In the genomic region with DNA sequence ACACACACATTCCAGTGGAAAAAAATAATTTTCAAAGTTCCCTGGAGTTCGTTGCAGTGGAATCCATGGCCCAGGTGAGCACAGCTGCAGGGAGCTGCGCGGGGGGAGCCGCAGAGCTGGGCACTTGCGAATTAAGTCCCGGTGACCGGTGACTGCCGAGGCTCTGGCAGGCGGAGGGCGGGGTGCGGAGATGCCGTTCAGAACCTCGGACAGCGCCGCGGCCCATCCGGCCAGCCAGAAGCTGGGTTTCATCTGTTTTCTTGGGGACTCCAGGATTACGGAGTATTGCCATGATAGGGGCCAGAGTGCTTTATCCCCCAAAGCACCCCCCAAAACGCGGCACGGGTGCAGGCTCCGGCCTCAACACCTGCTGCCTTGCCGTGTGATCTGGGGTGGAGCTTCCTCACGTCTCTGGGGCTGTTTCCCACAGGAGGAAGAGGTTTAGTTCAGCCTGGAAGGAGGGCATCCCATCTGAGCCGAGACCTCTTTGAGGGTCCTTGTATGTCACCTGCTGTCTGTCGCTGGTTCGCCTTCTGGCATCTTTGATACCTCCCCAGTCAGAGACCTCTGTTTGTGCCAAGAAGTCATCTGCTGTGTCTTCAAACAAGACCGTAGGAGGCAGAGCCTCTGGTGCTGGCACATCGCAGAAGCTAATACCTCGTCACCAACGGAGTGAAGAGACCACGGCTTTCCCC, we compare ENCODE assay signal across 11 cellular contexts.
A peak's percentile ranks its signal among the peaks of the same experiment; 100 is the strongest.
DNase-seq lines count a peak whose midpoint lies in the region; ATAC-seq and TF ChIP-seq lines count a peak whose summit lies in the region.
"Had no signal": no experiment of that assay in that cellular context is flagged by ENCODE, and none has a peak within 500 bp of the region (broad histone marks: within the 10 kb centered on the region; RNA-seq: fewer than 3 reads in every experiment).

No MANE protein-coding gene starts in this region.

- H3F3A ChIP-seq in SK-N-SH (replicated peaks; ENCODE audit: insufficient read depth) = no peaks in the 10 kb centered on the region

- H3K27me3 Mint-ChIP-seq in MCF 10A (ENCODE audit: insufficient read depth, unreplicated experiment) = peaks cover 75% of the 10 kb centered on the region

- POLR2A ChIA-PET in MCF 10A (lab: Yijun Ruan, JAX) (no interaction called here), SK-N-SH (lab: Yijun Ruan, JAX) (no interaction called here)

- H3K36me3 ChIP-seq in breast epithelium (no peaks in the 10 kb centered on the region), SK-N-SH (replicated peaks in 1 of 2; ENCODE audit: control insufficient read depth in 1 of 2, insufficient read depth in 2 of 2, low read length in 1 of 2) (no peaks in the 10 kb centered on the region), heart left ventricle (no peaks in the 10 kb centered on the region)

- H3K27ac ChIP-seq in breast epithelium = no peak overlapping the region
- no peak overlapping the region for H3K27ac ChIP-seq in SK-N-SH (ENCODE audit: low read depth in 2 of 2, low read length in 1 of 2)
- no peak overlapping the region for H3K27ac ChIP-seq in heart left ventricle
- H3K27ac ChIP-seq: parathyroid adenoma had no signal

- DNase-seq in MCF 10A (ENCODE audit: unreplicated experiment) (peak; percentile 14), breast epithelium (ENCODE audit: low spot score in 2 of 2) (no peak), SK-N-SH (no peak), heart left ventricle (peak in 3 of 5 donors; percentile 24 to 45 (median 28)), ureter (ENCODE audit: low spot score) (no peak), KG1 (lab: John Stamatoyannopoulos, UW) (no peak), NOMO-1 treated with dmso at 0.1 percent for 144 hours (lab: John Stamatoyannopoulos, UW; ENCODE audit: unreplicated experiment) (no peak)
- DNase-seq in stimulated activated CD8-positive, alpha-beta memory T cell treated with anti-CD3 and anti-CD28 coated beads, Interleukin-4, amount 100 ng/mL, for 48 hours = peak; percentile 36
- DNase-seq: activated CD4-positive, alpha-beta T cell treated with anti-CD3 and anti-CD28 coated beads, Interleukin-2, amount 50 U/mL, for 4 hours; NK-92 treated with Interleukin-12 subunit alpha and Interleukin-12 subunit beta, amount 100 ng/mL, for 24 hours had no signal

- H2AFZ ChIP-seq in SK-N-SH (ENCODE audit: low read depth) = no peak overlapping the region
- H2AFZ ChIP-seq: parathyroid adenoma had no signal

- H3K27ac Mint-ChIP-seq in MCF 10A (ENCODE audit: low read depth, unreplicated experiment) = no peak overlapping the region

- H3K4me1 Mint-ChIP-seq in MCF 10A (ENCODE audit: insufficient read depth, unreplicated experiment) = no peaks in the 10 kb centered on the region

- H3K9ac ChIP-seq in SK-N-SH = no peak overlapping the region
- H3K9ac ChIP-seq: parathyroid adenoma had no signal

- TF ChIP-seq CTCF in MCF 10A (IDR thresholded peaks at IDR 0.05; ENCODE audit: unreplicated experiment) (no peak), breast epithelium (IDR thresholded peaks at IDR 0.05) (no peak), SK-N-SH (IDR thresholded peaks at IDR 0.05) (no peak), heart left ventricle (IDR thresholded peaks at IDR 0.05) (no peak)

- no peak overlapping the region for H3K4me3 ChIP-seq in breast epithelium
- H3K4me3 ChIP-seq in SK-N-SH (ENCODE audit: low read depth in 2 of 2, low read length in 1 of 2) = no peak overlapping the region
- H3K4me3 ChIP-seq in heart left ventricle = no peak overlapping the region

- no peak for TF ChIP-seq POLR2A in breast epithelium (IDR thresholded peaks at IDR 0.05)
- TF ChIP-seq POLR2A in heart left ventricle (IDR thresholded peaks at IDR 0.05) = no peak

- no peak for TF ChIP-seq EP300 in SK-N-SH (IDR thresholded peaks at IDR 0.05; ENCODE audit: borderline replicate concordance in 1 of 2, low read depth in 1 of 2, low read length in 1 of 2)

- H3K4me1 ChIP-seq in breast epithelium (no peaks in the 10 kb centered on the region), SK-N-SH (ENCODE audit: control insufficient read depth in 1 of 2, insufficient read depth in 2 of 2, low read depth in 1 of 2, low read length in 1 of 2) (peaks cover 0 to 3% of the 10 kb centered on the region in 2 experiments; a peak in 1 of 4 replicates), heart left ventricle (no peaks in the 10 kb centered on the region)
- H3K4me1 ChIP-seq: parathyroid adenoma had no signal

- intact Hi-C loops in MCF 10A (cut with micrococcal nuclease) (no loop called here), breast epithelium (cut with DNase I; ENCODE audit: low total_unique reads) (no loop called here), heart left ventricle (cut with DNase I) (no loop called here)

- no peak overlapping the region for H3K4me2 ChIP-seq in SK-N-SH

- TF ChIP-seq RAD21 in SK-N-SH (IDR thresholded peaks at IDR 0.05; ENCODE audit: low read length) = no peak

- ATAC-seq in heart left ventricle = peak in 1 of 4 donors; percentile 46

- H3K9me3 Mint-ChIP-seq in MCF 10A (ENCODE audit: unreplicated experiment) = peaks cover 7% of the 10 kb centered on the region

- peaks cover 0 to 4% of the 10 kb centered on the region in 2 donors for H3K9me3 ChIP-seq in breast epithelium
- H3K9me3 ChIP-seq in SK-N-SH = no peaks in the 10 kb centered on the region
- peaks cover 0 to 8% (median 2%) of the 10 kb centered on the region in 12 donors for H3K9me3 ChIP-seq in heart left ventricle

- no peaks in the 10 kb centered on the region for H3K79me2 ChIP-seq in SK-N-SH (ENCODE audit: insufficient read depth)
- H3K79me2 ChIP-seq: parathyroid adenoma had no signal

- 26% methylated on average over 23 of the region's 32 CpGs for WGBS in SK-N-SH (ENCODE audit: low lambda C conversion rate)
- WGBS in heart left ventricle, 4 donors = 19 to 21% (median 20%) methylated on average over 28 to 32 of the region's 32 CpGs

- CTCF ChIA-PET in MCF 10A (lab: Yijun Ruan, JAX) = interaction anchor here (0.6 to 0.7 kb wide), 2 partner anchors 42 to 143 kb away, joined by 3 read pairs; no protein-coding TSS in a partner anchor
- CTCF ChIA-PET in SK-N-SH (lab: Yijun Ruan, JAX) = interaction anchor here (1.1 to 1.9 kb wide), 3 partner anchors 60 to 106 kb away, joined by 3 to 8 read pairs (median 7); no protein-coding TSS in a partner anchor

- H3K9me2 ChIP-seq in SK-N-SH = no peaks in the 10 kb centered on the region

- no TSS peak for BruUV-seq in MCF 10A (replicated peaks; lab: Mats Ljungman, UMichigan)

- no peak overlapping the region for H3K4me3 Mint-ChIP-seq in MCF 10A (ENCODE audit: unreplicated experiment)

- H3K27me3 ChIP-seq in breast epithelium = peaks cover 0 to 85% of the 10 kb centered on the region in 2 donors
- peaks cover 40% of the 10 kb centered on the region for H3K27me3 ChIP-seq in SK-N-SH (ENCODE audit: insufficient read depth)
- H3K27me3 ChIP-seq in heart left ventricle = peaks cover 0 to 54% (median 9%) of the 10 kb centered on the region in 9 donors

- H3K36me3 Mint-ChIP-seq in MCF 10A (ENCODE audit: insufficient read depth, unreplicated experiment) = no peaks in the 10 kb centered on the region

- H4K20me1 ChIP-seq in SK-N-SH (ENCODE audit: insufficient read depth) = no peaks in the 10 kb centered on the region

TF ChIP-seq in SK-N-SH, 30 proteins besides CTCF, POLR2A, EP300 and RAD21:
- TF ChIP-seq FOXJ3 (CRISPR knock-in tag; IDR thresholded peaks at IDR 0.05) (no peak), TEAD4 (IDR thresholded peaks at IDR 0.05; ENCODE audit: borderline replicate concordance, insufficient read depth) (no peak)
- TF ChIP-seq, protein P1, sequence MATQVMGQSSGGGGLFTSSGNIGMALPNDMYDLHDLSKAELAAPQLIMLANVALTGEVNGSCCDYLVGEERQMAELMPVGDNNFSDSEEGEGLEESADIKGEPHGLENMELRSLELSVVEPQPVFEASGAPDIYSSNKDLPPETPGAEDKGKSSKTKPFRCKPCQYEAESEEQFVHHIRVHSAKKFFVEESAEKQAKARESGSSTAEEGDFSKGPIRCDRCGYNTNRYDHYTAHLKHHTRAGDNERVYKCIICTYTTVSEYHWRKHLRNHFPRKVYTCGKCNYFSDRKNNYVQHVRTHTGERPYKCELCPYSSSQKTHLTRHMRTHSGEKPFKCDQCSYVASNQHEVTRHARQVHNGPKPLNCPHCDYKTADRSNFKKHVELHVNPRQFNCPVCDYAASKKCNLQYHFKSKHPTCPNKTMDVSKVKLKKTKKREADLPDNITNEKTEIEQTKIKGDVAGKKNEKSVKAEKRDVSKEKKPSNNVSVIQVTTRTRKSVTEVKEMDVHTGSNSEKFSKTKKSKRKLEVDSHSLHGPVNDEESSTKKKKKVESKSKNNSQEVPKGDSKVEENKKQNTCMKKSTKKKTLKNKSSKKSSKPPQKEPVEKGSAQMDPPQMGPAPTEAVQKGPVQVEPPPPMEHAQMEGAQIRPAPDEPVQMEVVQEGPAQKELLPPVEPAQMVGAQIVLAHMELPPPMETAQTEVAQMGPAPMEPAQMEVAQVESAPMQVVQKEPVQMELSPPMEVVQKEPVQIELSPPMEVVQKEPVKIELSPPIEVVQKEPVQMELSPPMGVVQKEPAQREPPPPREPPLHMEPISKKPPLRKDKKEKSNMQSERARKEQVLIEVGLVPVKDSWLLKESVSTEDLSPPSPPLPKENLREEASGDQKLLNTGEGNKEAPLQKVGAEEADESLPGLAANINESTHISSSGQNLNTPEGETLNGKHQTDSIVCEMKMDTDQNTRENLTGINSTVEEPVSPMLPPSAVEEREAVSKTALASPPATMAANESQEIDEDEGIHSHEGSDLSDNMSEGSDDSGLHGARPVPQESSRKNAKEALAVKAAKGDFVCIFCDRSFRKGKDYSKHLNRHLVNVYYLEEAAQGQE (IDR thresholded peaks at IDR 0.05; ENCODE audit: low read depth, low read length) = peak; percentile 95

Comparison
In these comparisons a context has a peak if more than half of its experiments do, and no peak if none do; other contexts are left out.
1. DNase-seq: peak in MCF 10A (single experiment), heart left ventricle (3 of 5) and stimulated activated CD8-positive, alpha-beta memory T cell treated with anti-CD3 and anti-CD28 coated beads, Interleukin-4, amount 100 ng/mL, for 48 hours (single experiment); none in breast epithelium (0 of 2), SK-N-SH (single experiment), ureter (single experiment), KG1 (single experiment) and NOMO-1 treated with dmso at 0.1 percent for 144 hours (single experiment).